1 cellular context compared by ENCODE assay signal in the genomic region with DNA sequence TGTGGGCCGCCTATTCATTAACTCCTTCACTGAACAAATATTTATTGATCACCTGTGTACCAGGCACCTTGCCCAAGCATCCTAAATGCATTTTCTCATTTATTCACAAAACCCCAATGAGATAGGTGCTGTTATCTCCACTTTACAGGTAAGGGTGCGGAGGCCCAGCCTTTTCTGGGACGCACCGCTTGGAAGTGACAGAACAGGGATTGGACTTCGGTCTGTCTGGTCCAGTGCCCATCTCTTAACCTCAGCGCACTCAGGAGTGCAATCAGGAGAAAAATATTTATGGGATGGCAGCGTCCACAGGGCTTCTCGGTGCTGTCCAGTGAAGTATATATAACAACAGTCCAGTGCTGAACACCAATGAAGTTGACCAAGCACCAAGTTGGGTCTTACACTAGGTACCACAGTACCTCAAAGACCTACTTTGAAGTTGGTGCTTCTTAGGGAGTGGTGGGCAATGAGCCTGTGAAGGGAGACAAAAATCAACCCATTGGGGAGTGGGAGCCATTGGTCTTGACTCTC.
TF ChIP-seq lines count a peak whose summit lies in the region.

No MANE protein-coding gene starts in this region.

TF ChIP-seq in GM12878, 131 proteins besides CTCF, POLR2A, EP300 and RAD21 (continued from another document):
- TF ChIP-seq, protein P1, sequence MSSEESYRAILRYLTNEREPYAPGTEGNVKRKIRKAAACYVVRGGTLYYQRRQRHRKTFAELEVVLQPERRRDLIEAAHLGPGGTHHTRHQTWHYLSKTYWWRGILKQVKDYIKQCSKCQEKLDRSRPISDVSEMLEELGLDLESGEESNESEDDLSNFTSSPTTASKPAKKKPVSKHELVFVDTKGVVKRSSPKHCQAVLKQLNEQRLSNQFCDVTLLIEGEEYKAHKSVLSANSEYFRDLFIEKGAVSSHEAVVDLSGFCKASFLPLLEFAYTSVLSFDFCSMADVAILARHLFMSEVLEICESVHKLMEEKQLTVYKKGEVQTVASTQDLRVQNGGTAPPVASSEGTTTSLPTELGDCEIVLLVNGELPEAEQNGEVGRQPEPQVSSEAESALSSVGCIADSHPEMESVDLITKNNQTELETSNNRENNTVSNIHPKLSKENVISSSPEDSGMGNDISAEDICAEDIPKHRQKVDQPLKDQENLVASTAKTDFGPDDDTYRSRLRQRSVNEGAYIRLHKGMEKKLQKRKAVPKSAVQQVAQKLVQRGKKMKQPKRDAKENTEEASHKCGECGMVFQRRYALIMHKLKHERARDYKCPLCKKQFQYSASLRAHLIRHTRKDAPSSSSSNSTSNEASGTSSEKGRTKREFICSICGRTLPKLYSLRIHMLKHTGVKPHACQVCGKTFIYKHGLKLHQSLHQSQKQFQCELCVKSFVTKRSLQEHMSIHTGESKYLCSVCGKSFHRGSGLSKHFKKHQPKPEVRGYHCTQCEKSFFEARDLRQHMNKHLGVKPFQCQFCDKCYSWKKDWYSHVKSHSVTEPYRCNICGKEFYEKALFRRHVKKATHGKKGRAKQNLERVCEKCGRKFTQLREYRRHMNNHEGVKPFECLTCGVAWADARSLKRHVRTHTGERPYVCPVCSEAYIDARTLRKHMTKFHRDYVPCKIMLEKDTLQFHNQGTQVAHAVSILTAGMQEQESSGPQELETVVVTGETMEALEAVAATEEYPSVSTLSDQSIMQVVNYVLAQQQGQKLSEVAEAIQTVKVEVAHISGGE (CRISPR knock-in tag; IDR thresholded peaks at IDR 0.05) = no peak
- TF ChIP-seq ZBED1 (IDR thresholded peaks at IDR 0.05; ENCODE audit: borderline replicate concordance) = no peak
- no peak for TF ChIP-seq NR2F1 (conservative IDR thresholded peaks at IDR 0.05)
- TF ChIP-seq, protein P2, sequence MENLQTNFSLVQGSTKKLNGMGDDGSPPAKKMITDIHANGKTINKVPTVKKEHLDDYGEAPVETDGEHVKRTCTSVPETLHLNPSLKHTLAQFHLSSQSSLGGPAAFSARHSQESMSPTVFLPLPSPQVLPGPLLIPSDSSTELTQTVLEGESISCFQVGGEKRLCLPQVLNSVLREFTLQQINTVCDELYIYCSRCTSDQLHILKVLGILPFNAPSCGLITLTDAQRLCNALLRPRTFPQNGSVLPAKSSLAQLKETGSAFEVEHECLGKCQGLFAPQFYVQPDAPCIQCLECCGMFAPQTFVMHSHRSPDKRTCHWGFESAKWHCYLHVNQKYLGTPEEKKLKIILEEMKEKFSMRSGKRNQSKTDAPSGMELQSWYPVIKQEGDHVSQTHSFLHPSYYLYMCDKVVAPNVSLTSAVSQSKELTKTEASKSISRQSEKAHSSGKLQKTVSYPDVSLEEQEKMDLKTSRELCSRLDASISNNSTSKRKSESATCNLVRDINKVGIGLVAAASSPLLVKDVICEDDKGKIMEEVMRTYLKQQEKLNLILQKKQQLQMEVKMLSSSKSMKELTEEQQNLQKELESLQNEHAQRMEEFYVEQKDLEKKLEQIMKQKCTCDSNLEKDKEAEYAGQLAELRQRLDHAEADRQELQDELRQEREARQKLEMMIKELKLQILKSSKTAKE (IDR thresholded peaks at IDR 0.05; ENCODE audit: low read depth, poor library complexity, severe bottlenecking) = no peak
- TF ChIP-seq CREB1 (IDR thresholded peaks at IDR 0.05; ENCODE audit: low read depth) = no peak
- TF ChIP-seq SUPT20H (IDR thresholded peaks at IDR 0.05; ENCODE audit: borderline replicate concordance, control insufficient read depth, low read depth, low read length) = no peak
- no peak for TF ChIP-seq EGR1 (IDR thresholded peaks at IDR 0.05; ENCODE audit: borderline replicate concordance in 1 of 2, low read depth in 2 of 2, low read length in 2 of 2)
- TF ChIP-seq KAT2A (conservative IDR thresholded peaks at IDR 0.05; ENCODE audit: control insufficient read depth, low read depth, low read length) = no peak
- TF ChIP-seq CEBPB (IDR thresholded peaks at IDR 0.05; ENCODE audit: borderline replicate concordance in 1 of 2, low read depth in 2 of 2, low read length in 2 of 2) = no peak
